ENCODE assay signal across 8 cellular contexts in the genomic region with DNA sequence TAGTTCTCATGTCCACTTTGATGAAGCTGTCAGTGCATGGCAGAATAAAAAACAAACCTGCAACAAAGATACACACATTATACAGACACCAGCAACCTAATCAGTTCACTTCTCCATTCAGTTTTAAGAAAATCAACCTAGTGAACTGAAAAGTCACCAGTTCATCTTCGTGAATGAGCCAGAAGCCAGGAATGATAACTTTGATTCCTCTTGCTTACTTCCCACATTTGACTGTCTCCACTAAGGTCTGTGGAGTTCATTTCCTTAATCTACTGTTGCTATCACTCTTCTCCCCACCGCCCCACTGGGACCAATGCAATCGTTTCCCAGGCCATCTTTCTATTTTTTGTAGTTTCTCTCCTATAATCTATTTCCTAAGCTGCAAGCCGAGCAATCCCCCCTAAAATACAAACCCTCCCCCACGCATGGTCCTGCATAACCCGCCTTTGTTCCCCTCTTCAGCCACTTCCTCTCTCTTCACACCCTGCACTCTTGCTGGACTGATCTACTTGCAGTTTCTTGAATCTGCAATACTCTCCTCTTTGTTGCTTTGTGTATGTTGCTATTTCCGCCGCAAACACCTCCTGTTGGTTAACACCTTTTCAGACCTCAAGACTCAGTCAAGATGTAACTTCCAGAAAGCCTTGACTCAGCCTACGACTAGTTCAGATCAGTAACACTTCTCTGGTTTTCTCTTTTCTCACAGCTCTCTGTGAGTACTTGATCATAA.
DNase-seq lines count a peak whose midpoint lies in the region; ATAC-seq and TF ChIP-seq lines count a peak whose summit lies in the region.

No MANE protein-coding gene starts in this region.

- POLR2A ChIA-PET in GM10248 (lab: Yijun Ruan, JAX), result no interaction called here

- DNase-seq in GM10248 (ENCODE audit: extremely low spot score), result peak; percentile 72
- peak; percentile 81 for DNase-seq in NB4 (ENCODE audit: low read depth)
- peak; percentile 75 for DNase-seq in central memory CD4-positive, alpha-beta T cell
- DNase-seq in stimulated activated CD4-positive, alpha-beta T cell treated with anti-CD3 and anti-CD28 coated beads, Interleukin-1b, Interleukin-23, amount 100 ng/mL, for 48 hours, result peak; percentile 37
- DNase-seq in posterior cingulate gyrus, result no peak
- no peak for DNase-seq in inferior parietal cortex (ENCODE audit: extremely low spot score)
- DNase-seq in anterior cingulate cortex (lab: John Stamatoyannopoulos, UW), result no peak

- no peak for TF ChIP-seq CTCF in GM10248 (IDR thresholded peaks at IDR 0.05; ENCODE audit: control extremely low read depth, extremely low read depth, low read depth, missing control alignments)
- no peak for TF ChIP-seq CTCF in NB4 (IDR thresholded peaks at IDR 0.05; ENCODE audit: low read depth, low read length)

- ATAC-seq in GM21528 (IDR thresholded peaks at IDR 0.05; ENCODE audit: low FRiP score, unreplicated experiment), result peak; percentile 95

- no peak for TF ChIP-seq POLR2A in NB4 (IDR thresholded peaks at IDR 0.05; ENCODE audit: extremely low read depth, insufficient read length)

- CTCF ChIA-PET in GM10248 (lab: Yijun Ruan, JAX), result interaction anchor here (1.1 to 2.7 kb wide), 8 partner anchors 9 to 152 kb away, joined by 3 to 16 read pairs (median 6); a partner anchor contains a TSS

- intact Hi-C loops in posterior cingulate gyrus (cut with DNase I), result no loop called here

- no peak overlapping the region for H3K4me3 ChIP-seq in NB4 (ENCODE audit: low read depth, low read length)

Comparison
In these comparisons a context has a peak if more than half of its experiments do, and no peak if none do; other contexts are left out.
1. DNase-seq: peak in GM10248 (single experiment), NB4 (single experiment), central memory CD4-positive, alpha-beta T cell (single experiment) and stimulated activated CD4-positive, alpha-beta T cell treated with anti-CD3 and anti-CD28 coated beads, Interleukin-1b, Interleukin-23, amount 100 ng/mL, for 48 hours (single experiment); none in posterior cingulate gyrus (0 of 10), inferior parietal cortex (single experiment) and anterior cingulate cortex (0 of 58).